Comparison of ENCODE assay signal across 1 cellular context in the genomic region with DNA sequence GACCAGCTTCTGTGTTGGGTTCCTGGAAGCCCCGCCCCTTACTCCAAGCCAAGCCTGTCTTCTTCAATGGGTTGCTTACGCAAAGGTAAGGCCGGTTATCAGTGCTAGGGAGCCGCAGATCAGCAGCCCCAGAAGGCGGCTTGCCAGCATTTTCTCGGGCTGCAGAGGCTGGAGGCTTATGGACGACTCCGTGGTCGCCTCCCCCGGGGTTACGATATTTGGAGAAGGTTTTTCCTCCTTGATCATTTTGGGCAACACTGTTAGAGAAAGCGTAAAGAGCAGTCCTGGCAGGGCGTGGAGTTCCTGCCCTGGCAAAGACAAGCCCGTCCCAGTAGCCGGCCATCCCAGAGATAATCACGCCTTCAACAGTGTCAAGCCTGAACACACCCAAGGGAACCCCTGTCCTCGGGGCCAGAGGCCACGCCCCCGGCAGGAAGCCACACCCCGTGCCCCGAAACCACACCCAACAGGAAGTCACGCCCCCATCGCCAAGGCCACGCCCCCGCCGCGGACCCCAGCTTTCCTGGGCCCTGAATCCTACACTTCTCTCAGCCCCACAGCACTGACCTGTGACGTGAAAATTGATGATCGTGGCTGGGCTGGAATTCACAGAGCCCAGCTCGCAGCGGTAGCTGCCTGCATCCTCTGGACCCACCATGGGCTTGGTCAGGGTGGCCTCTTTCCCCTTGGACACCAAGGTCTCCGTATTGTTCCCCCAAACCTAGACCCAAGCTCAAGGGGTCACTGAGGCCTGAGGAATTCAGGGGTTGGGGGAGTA.
TF ChIP-seq lines count a peak whose summit lies in the region.

No MANE protein-coding gene starts in this region.

TF ChIP-seq in K562, 482 proteins besides CTCF, POLR2A, EP300 and RAD21 (continued from another document and continues in another):
- TF ChIP-seq, protein P1, sequence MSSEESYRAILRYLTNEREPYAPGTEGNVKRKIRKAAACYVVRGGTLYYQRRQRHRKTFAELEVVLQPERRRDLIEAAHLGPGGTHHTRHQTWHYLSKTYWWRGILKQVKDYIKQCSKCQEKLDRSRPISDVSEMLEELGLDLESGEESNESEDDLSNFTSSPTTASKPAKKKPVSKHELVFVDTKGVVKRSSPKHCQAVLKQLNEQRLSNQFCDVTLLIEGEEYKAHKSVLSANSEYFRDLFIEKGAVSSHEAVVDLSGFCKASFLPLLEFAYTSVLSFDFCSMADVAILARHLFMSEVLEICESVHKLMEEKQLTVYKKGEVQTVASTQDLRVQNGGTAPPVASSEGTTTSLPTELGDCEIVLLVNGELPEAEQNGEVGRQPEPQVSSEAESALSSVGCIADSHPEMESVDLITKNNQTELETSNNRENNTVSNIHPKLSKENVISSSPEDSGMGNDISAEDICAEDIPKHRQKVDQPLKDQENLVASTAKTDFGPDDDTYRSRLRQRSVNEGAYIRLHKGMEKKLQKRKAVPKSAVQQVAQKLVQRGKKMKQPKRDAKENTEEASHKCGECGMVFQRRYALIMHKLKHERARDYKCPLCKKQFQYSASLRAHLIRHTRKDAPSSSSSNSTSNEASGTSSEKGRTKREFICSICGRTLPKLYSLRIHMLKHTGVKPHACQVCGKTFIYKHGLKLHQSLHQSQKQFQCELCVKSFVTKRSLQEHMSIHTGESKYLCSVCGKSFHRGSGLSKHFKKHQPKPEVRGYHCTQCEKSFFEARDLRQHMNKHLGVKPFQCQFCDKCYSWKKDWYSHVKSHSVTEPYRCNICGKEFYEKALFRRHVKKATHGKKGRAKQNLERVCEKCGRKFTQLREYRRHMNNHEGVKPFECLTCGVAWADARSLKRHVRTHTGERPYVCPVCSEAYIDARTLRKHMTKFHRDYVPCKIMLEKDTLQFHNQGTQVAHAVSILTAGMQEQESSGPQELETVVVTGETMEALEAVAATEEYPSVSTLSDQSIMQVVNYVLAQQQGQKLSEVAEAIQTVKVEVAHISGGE (CRISPR knock-in tag; IDR thresholded peaks at IDR 0.05) = no peak
- TF ChIP-seq, protein P2, sequence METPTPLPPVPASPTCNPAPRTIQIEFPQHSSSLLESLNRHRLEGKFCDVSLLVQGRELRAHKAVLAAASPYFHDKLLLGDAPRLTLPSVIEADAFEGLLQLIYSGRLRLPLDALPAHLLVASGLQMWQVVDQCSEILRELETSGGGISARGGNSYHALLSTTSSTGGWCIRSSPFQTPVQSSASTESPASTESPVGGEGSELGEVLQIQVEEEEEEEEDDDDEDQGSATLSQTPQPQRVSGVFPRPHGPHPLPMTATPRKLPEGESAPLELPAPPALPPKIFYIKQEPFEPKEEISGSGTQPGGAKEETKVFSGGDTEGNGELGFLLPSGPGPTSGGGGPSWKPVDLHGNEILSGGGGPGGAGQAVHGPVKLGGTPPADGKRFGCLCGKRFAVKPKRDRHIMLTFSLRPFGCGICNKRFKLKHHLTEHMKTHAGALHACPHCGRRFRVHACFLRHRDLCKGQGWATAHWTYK (CRISPR knock-in tag; IDR thresholded peaks at IDR 0.05) = 0 out of 2 replicates have a peak, but pooled peaks have one; percentile 35
- TF ChIP-seq SP1 (CRISPR knock-in tag; IDR thresholded peaks at IDR 0.05) (peak; percentile 77; the same call in 1 of the 2 replicates), ZNF134 (CRISPR knock-in tag; conservative IDR thresholded peaks at IDR 0.05) (0 out of 2 replicates have a peak, but pooled peaks have one; percentile 10), ARID1B (IDR thresholded peaks at IDR 0.05) (peak; percentile 73), SMARCE1 (IDR thresholded peaks at IDR 0.05) (peak; percentile 74), SRF (CRISPR knock-in tag; IDR thresholded peaks at IDR 0.05) (0 out of 4 replicates have a peak, but pooled peaks of 1 of the 2 experiments have one; percentile 42), KDM5B (IDR thresholded peaks at IDR 0.05; ENCODE audit: insufficient replicate concordance, low read depth, low read length) (peak; percentile 39), GABPB1 (CRISPR knock-in tag; IDR thresholded peaks at IDR 0.05) (0 out of 2 replicates have a peak, but pooled peaks have one; percentile 36), DDX20 (tag; IDR thresholded peaks at IDR 0.05; ENCODE audit: low read depth) (no peak), RBFOX2 (IDR thresholded peaks at IDR 0.05; ENCODE audit: low read depth, low read length) (peak; percentile 68), NCOA4 (IDR thresholded peaks at IDR 0.05; ENCODE audit: partially characterized antibody) (no peak), DIDO1 (tag; IDR thresholded peaks at IDR 0.05; ENCODE audit: low read depth) (no peak), NR4A1 (CRISPR knock-in tag; IDR thresholded peaks at IDR 0.05) (no peak), NR4A1 (tag; IDR thresholded peaks at IDR 0.05) (0 out of 2 replicates have a peak, but pooled peaks have one; percentile 19), GTF2F1 (IDR thresholded peaks at IDR 0.05; ENCODE audit: low read depth, low read length) (no peak; the same call in 1 of the 2 replicates), ELF1 (tag; IDR thresholded peaks at IDR 0.05) (peak; percentile 47; the same call in 1 of the 2 replicates), CC2D1A (IDR thresholded peaks at IDR 0.05) (no peak), OTX1 (CRISPR knock-in tag; IDR thresholded peaks at IDR 0.05) (peak; percentile 64; the same call in 1 of the 2 replicates), ZNF583 (CRISPR knock-in tag; IDR thresholded peaks at IDR 0.05) (peak; percentile 51; the same call in 1 of the 2 replicates), TEAD4 (IDR thresholded peaks at IDR 0.05; ENCODE audit: low read length) (0 out of 2 replicates have a peak, but pooled peaks have one; percentile 27), TEAD4 (CRISPR knock-in tag; IDR thresholded peaks at IDR 0.05; ENCODE audit: borderline replicate concordance) (no peak), TAF9B (IDR thresholded peaks at IDR 0.05; ENCODE audit: partially characterized antibody) (no peak), ZFX (CRISPR knock-in tag; IDR thresholded peaks at IDR 0.05) (peak; percentile 66; the same call in 1 of the 2 replicates), SMARCA5 (IDR thresholded peaks at IDR 0.05) (no peak), ASH1L (IDR thresholded peaks at IDR 0.05; ENCODE audit: borderline replicate concordance, low read depth, partially characterized antibody) (no peak), CCNT2 (IDR thresholded peaks at IDR 0.05; ENCODE audit: borderline replicate concordance, extremely low read depth, insufficient read length, low read depth, low read length) (no peak)
- TF ChIP-seq, protein P3, sequence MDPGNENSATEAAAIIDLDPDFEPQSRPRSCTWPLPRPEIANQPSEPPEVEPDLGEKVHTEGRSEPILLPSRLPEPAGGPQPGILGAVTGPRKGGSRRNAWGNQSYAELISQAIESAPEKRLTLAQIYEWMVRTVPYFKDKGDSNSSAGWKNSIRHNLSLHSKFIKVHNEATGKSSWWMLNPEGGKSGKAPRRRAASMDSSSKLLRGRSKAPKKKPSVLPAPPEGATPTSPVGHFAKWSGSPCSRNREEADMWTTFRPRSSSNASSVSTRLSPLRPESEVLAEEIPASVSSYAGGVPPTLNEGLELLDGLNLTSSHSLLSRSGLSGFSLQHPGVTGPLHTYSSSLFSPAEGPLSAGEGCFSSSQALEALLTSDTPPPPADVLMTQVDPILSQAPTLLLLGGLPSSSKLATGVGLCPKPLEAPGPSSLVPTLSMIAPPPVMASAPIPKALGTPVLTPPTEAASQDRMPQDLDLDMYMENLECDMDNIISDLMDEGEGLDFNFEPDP (CRISPR knock-in tag; IDR thresholded peaks at IDR 0.05) = no peak
- TF ChIP-seq, protein P4, sequence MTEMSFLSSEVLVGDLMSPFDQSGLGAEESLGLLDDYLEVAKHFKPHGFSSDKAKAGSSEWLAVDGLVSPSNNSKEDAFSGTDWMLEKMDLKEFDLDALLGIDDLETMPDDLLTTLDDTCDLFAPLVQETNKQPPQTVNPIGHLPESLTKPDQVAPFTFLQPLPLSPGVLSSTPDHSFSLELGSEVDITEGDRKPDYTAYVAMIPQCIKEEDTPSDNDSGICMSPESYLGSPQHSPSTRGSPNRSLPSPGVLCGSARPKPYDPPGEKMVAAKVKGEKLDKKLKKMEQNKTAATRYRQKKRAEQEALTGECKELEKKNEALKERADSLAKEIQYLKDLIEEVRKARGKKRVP (CRISPR knock-in tag; IDR thresholded peaks at IDR 0.05) = no peak
- TF ChIP-seq, protein P5, sequence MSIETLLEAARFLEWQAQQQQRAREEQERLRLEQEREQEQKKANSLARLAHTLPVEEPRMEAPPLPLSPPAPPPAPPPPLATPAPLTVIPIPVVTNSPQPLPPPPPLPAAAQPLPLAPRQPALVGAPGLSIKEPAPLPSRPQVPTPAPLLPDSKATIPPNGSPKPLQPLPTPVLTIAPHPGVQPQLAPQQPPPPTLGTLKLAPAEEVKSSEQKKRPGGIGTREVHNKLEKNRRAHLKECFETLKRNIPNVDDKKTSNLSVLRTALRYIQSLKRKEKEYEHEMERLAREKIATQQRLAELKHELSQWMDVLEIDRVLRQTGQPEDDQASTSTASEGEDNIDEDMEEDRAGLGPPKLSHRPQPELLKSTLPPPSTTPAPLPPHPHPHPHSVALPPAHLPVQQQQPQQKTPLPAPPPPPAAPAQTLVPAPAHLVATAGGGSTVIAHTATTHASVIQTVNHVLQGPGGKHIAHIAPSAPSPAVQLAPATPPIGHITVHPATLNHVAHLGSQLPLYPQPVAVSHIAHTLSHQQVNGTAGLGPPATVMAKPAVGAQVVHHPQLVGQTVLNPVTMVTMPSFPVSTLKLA (conservative IDR thresholded peaks at IDR 0.05) = peak; percentile 43 to 78; a peak in 3 of 4 replicates
- TF ChIP-seq, protein P6, sequence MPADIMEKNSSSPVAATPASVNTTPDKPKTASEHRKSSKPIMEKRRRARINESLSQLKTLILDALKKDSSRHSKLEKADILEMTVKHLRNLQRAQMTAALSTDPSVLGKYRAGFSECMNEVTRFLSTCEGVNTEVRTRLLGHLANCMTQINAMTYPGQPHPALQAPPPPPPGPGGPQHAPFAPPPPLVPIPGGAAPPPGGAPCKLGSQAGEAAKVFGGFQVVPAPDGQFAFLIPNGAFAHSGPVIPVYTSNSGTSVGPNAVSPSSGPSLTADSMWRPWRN (IDR thresholded peaks at IDR 0.05; ENCODE audit: low read depth) = no peak
- TF ChIP-seq, protein P7, sequence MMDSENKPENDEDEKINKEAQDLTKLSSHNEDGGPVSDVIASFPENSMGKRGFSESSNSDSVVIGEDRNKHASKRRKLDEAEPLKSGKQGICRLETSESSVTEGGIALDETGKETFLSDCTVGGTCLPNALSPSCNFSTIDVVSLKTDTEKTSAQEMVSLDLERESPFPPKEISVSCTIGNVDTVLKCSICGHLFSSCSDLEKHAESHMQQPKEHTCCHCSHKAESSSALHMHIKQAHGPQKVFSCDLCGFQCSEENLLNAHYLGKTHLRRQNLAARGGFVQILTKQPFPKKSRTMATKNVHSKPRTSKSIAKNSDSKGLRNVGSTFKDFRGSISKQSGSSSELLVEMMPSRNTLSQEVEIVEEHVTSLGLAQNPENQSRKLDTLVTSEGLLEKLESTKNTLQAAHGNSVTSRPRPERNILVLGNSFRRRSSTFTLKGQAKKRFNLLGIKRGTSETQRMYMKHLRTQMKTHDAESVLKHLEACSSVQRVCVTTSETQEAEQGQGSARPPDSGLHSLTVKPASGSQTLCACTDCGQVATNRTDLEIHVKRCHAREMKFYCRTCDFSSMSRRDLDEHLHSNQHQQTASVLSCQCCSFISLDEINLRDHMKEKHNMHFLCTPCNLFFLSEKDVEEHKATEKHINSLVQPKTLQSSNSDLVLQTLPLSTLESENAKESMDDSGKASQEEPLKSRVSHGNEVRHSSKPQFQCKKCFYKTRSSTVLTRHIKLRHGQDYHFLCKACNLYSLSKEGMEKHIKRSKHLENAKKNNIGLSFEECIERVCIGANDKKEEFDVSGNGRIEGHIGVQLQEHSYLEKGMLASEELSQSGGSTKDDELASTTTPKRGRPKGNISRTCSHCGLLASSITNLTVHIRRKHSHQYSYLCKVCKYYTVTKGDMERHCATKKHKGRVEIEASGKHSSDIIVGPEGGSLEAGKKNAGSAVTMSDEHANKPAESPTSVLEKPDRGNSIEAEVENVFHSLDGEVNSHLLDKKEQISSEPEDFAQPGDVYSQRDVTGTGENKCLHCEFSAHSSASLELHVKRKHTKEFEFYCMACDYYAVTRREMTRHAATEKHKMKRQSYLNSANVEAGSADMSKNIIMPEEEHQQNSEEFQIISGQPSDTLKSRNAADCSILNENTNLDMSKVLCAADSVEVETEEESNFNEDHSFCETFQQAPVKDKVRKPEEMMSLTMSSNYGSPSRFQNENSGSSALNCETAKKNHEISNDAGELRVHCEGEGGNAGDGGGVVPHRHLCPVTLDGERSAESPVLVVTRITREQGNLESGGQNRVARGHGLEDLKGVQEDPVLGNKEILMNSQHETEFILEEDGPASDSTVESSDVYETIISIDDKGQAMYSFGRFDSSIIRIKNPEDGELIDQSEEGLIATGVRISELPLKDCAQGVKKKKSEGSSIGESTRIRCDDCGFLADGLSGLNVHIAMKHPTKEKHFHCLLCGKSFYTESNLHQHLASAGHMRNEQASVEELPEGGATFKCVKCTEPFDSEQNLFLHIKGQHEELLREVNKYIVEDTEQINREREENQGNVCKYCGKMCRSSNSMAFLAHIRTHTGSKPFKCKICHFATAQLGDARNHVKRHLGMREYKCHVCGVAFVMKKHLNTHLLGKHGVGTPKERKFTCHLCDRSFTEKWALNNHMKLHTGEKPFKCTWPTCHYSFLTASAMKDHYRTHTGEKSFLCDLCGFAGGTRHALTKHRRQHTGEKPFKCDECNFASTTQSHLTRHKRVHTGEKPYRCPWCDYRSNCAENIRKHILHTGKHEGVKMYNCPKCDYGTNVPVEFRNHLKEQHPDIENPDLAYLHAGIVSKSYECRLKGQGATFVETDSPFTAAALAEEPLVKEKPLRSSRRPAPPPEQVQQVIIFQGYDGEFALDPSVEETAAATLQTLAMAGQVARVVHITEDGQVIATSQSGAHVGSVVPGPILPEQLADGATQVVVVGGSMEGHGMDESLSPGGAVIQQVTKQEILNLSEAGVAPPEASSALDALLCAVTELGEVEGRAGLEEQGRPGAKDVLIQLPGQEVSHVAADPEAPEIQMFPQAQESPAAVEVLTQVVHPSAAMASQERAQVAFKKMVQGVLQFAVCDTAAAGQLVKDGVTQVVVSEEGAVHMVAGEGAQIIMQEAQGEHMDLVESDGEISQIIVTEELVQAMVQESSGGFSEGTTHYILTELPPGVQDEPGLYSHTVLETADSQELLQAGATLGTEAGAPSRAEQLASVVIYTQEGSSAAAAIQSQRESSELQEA (IDR thresholded peaks at IDR 0.05; ENCODE audit: low read depth) = no peak
- TF ChIP-seq, protein P8, sequence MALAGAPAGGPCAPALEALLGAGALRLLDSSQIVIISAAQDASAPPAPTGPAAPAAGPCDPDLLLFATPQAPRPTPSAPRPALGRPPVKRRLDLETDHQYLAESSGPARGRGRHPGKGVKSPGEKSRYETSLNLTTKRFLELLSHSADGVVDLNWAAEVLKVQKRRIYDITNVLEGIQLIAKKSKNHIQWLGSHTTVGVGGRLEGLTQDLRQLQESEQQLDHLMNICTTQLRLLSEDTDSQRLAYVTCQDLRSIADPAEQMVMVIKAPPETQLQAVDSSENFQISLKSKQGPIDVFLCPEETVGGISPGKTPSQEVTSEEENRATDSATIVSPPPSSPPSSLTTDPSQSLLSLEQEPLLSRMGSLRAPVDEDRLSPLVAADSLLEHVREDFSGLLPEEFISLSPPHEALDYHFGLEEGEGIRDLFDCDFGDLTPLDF (CRISPR knock-in tag; IDR thresholded peaks at IDR 0.05) = no peak
